In genomic region chr10:71076473-71077142, GRCh38 we compare ENCODE assay signal across 12 cellular contexts.
DNase-seq lines count a peak whose midpoint lies in the region; ATAC-seq, FAIRE-seq and TF ChIP-seq lines count a peak whose summit lies in the region.
"Had no signal": no experiment of that assay in that cellular context is flagged by ENCODE, and none has a peak within 500 bp of the region (broad histone marks: within the 10 kb centered on the region; RNA-seq: fewer than 3 reads in every experiment).

No MANE protein-coding gene starts in this region.

- DNase-seq in D721Med (ENCODE audit: insufficient read length, low spot score) (peak; percentile 42), SK-N-DZ (ENCODE audit: low spot score) (peak; percentile 54), natural killer cell (peak; percentile 8), Caco-2 (no peak), OCI-M1 (lab: John Stamatoyannopoulos, UW) (no peak)
- DNase-seq: COR-L47, Right ventricle myocardium superior had no signal

- BruUV-seq in Caco-2 (replicated peaks; lab: Mats Ljungman, UMichigan), result no TSS peak

- H3K27ac ChIP-seq in HEK293 (ENCODE audit: extremely low read depth, low read depth, low read length), result no peak overlapping the region
- H3K27ac ChIP-seq: thoracic aorta had no signal

- H3K36me3 Mint-ChIP-seq in natural killer cell, result no peaks in the 10 kb centered on the region
- H3K36me3 Mint-ChIP-seq in Caco-2 (ENCODE audit: insufficient read depth, unreplicated experiment), result no peaks in the 10 kb centered on the region

- intact Hi-C loops in natural killer cell (cut with micrococcal nuclease), result no loop called here
- intact Hi-C loops in Caco-2 (cut with micrococcal nuclease; ENCODE audit: unreplicated experiment), result no loop called here

- H3K9me3 Mint-ChIP-seq in natural killer cell (no peaks in the 10 kb centered on the region), Caco-2 (ENCODE audit: unreplicated experiment) (no peaks in the 10 kb centered on the region)
- H3K9me3 Mint-ChIP-seq: activated T-helper 1 cell treated with anti-CD3 and anti-CD28 coated beads, Interleukin-12 subunit alpha, Interleukin-12 subunit beta, Interleukin-2, Interleukin-4 antibody, amounts not matched to agents 30 ng/mL and 10 ng/mL and 1 ng/mL, durations not matched to agents 14 hours and 24 hours and 36 hours had no signal

- no peaks in the 10 kb centered on the region for H3K36me3 ChIP-seq in HEK293 (ENCODE audit: control insufficient read depth in 2 of 2, insufficient read depth in 1 of 2, low read length in 2 of 2)
- H3K36me3 ChIP-seq in Caco-2 (ENCODE audit: control insufficient read depth, insufficient read depth, low read length), result no peaks in the 10 kb centered on the region
- H3K36me3 ChIP-seq: thoracic aorta had no signal

- no peaks in the 10 kb centered on the region for H3K27me3 ChIP-seq in Caco-2 (replicated peaks; ENCODE audit: control insufficient read depth, insufficient read depth, low read length)

- H3K4me1 ChIP-seq in HEK293 (ENCODE audit: control insufficient read depth, insufficient read depth, low read length) (0 out of 2 replicates have a peak, but pooled peaks cover 5% of the 10 kb centered on the region), Caco-2 (no peaks in the 10 kb centered on the region; the same call in 1 of the 2 replicates)

- no peak for FAIRE-seq in D721Med (lab: Jason Lieb, UNC)

- TF ChIP-seq CTCF in D721Med (IDR thresholded peaks at IDR 0.05; ENCODE audit: insufficient read depth, missing control alignments) (no peak), HEK293 (tag by site-specific recombination; IDR thresholded peaks at IDR 0.05) (no peak), natural killer cell (IDR thresholded peaks at IDR 0.05) (no peak), Caco-2 (IDR thresholded peaks at IDR 0.05; ENCODE audit: insufficient read depth in 1 of 2, low read depth in 1 of 2, low read length in 1 of 2, severe bottlenecking in 1 of 2, unreplicated experiment in 1 of 2) (no peak)

- ATAC-seq in natural killer cell (no peak), GM21390 (IDR thresholded peaks at IDR 0.05; ENCODE audit: unreplicated experiment) (no peak)

- no peaks in the 10 kb centered on the region for H3K9me3 ChIP-seq in HEK293 (ENCODE audit: control insufficient read depth, insufficient read depth, low read depth, low read length)
- H3K9me3 ChIP-seq in Caco-2, result no peaks in the 10 kb centered on the region
- H3K9me3 ChIP-seq: thoracic aorta had no signal

- POLR2A ChIA-PET in HEK293 (lab: Yijun Ruan, JAX) (no interaction called here), Caco-2 (lab: Charles Lee) (no interaction called here)

- no peak overlapping the region for H3K27ac Mint-ChIP-seq in natural killer cell
- no peak overlapping the region for H3K27ac Mint-ChIP-seq in Caco-2 (ENCODE audit: unreplicated experiment)
- H3K27ac Mint-ChIP-seq: activated T-helper 1 cell treated with anti-CD3 and anti-CD28 coated beads, Interleukin-12 subunit alpha, Interleukin-12 subunit beta, Interleukin-2, Interleukin-4 antibody, amounts not matched to agents 30 ng/mL and 10 ng/mL and 1 ng/mL, durations not matched to agents 14 hours and 24 hours and 36 hours had no signal

- H3K4me3 Mint-ChIP-seq in natural killer cell (no peak overlapping the region), Caco-2 (ENCODE audit: unreplicated experiment) (no peak overlapping the region)
- H3K4me3 Mint-ChIP-seq: activated T-helper 1 cell treated with anti-CD3 and anti-CD28 coated beads, Interleukin-12 subunit alpha, Interleukin-12 subunit beta, Interleukin-2, Interleukin-4 antibody, amounts not matched to agents 30 ng/mL and 10 ng/mL and 1 ng/mL, durations not matched to agents 14 hours and 24 hours and 36 hours had no signal

- no peak overlapping the region for H3K4me3 ChIP-seq in HEK293 (ENCODE audit: low read depth, low read length)
- no peak overlapping the region for H3K4me3 ChIP-seq in Caco-2 (ENCODE audit: low read depth, low read length)
- H3K4me3 ChIP-seq: smooth muscle cell, thoracic aorta had no signal

- CTCF ChIA-PET in HEK293 (lab: Yijun Ruan, JAX) (interaction anchor here (0.6 to 1.5 kb wide), 3 partner anchors 27 to 150 kb away, joined by 3 to 7 read pairs (median 3); no protein-coding TSS in a partner anchor), Caco-2 (lab: Charles Lee) (interaction anchor here (1.4 kb wide), 1 partner anchor 13 kb away, joined by 4 read pairs; no protein-coding TSS in a partner anchor)

- H3K4me1 Mint-ChIP-seq in natural killer cell (no peaks in the 10 kb centered on the region), Caco-2 (ENCODE audit: low read depth, unreplicated experiment) (peaks cover 9% of the 10 kb centered on the region)

- H3K27me3 Mint-ChIP-seq in natural killer cell (ENCODE audit: low read depth in 2 of 2), result peaks cover 0 to 9% of the 10 kb centered on the region in 2 donors
- peaks cover 28% of the 10 kb centered on the region for H3K27me3 Mint-ChIP-seq in Caco-2 (ENCODE audit: insufficient read depth, unreplicated experiment)

TF ChIP-seq in HEK293, 187 proteins besides CTCF, POLR2A, EP300 and RAD21:
- TF ChIP-seq ZBTB8A (tag by site-specific recombination; IDR thresholded peaks at IDR 0.05), result peak; percentile 31; the same call in 1 of the 2 replicates
- TF ChIP-seq KLF9 (tag by site-specific recombination; IDR thresholded peaks at IDR 0.05; ENCODE audit: low read depth), result no peak
- TF ChIP-seq ZNF530 (tag by site-specific recombination; IDR thresholded peaks at IDR 0.05; ENCODE audit: low read depth), result no peak
- TF ChIP-seq OSR2 (tag by site-specific recombination; IDR thresholded peaks at IDR 0.05), result no peak
- 0 out of 2 replicates have a peak, but pooled peaks have one; percentile 35 for TF ChIP-seq ZBTB17 (tag by site-specific recombination; IDR thresholded peaks at IDR 0.05)
- TF ChIP-seq ZNF473 (tag by site-specific recombination; IDR thresholded peaks at IDR 0.05), result no peak
- TF ChIP-seq ZIC2 (tag by site-specific recombination; IDR thresholded peaks at IDR 0.05), result peak; percentile 9; the same call in 1 of the 2 replicates
- TF ChIP-seq ZNF677 (tag by site-specific recombination; IDR thresholded peaks at IDR 0.05), result no peak
- no peak for TF ChIP-seq ZNF571 (tag by site-specific recombination; IDR thresholded peaks at IDR 0.05)
- TF ChIP-seq IKZF3 (tag by site-specific recombination; IDR thresholded peaks at IDR 0.05), result no peak

Comparison
In these comparisons a context has a peak if more than half of its experiments do, and no peak if none do; other contexts are left out.
1. DNase-seq: peak in D721Med (single experiment), SK-N-DZ (single experiment) and natural killer cell (single experiment); none in Caco-2 (0 of 2) and OCI-M1 (single experiment).